33 cellular contexts compared by ENCODE assay signal in the genomic region with DNA sequence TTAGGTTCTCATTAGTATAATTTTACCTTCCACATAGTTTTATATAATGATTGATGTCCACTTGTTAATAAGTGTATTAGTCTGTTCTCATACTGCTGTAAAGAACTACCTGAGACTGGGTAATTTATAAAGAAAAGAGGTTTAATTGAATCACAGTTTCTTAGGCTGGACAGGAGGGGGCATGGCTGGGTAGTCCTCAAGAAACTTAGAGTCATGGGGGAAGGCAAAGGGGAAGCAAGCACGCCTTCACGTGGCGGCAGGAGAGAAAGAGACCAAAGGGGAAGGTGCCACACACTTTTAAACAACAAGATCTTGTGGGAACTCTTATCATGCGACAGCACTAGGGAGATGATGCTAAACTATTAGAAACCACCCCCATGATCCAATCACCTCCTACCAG.
"Had no signal": no experiment of that assay in that cellular context is flagged by ENCODE, and none has a peak within 500 bp of the region (broad histone marks: within the 10 kb centered on the region; RNA-seq: fewer than 3 reads in every experiment).

No MANE protein-coding gene starts in this region.

- H3K9ac ChIP-seq: parathyroid adenoma had no signal

- H3K27me3 ChIP-seq: brain microvascular endothelial cell, esophagus muscularis mucosa, foreskin keratinocyte, heart left ventricle, right atrium auricular region, uterus had no signal

- H3K9me3 Mint-ChIP-seq: activated CD4-positive, alpha-beta memory T cell treated with anti-CD3 and anti-CD28 coated beads, Interleukin-2, amount 10 ng/mL, durations not matched to agents 7 days and 5 days; activated CD4-positive, alpha-beta T cell treated with anti-CD3 and anti-CD28 coated beads, Interleukin-2, amount 10 ng/mL, durations not matched to agents 7 days and 5 days; activated naive CD4-positive, alpha-beta T cell treated with anti-CD3 and anti-CD28 coated beads, Interleukin-2, amount 10 ng/mL, durations not matched to agents 7 days and 5 days; activated naive CD8-positive, alpha-beta T cell treated with anti-CD3 and anti-CD28 coated beads, Interleukin-2, amount 10 ng/mL, durations not matched to agents 7 days and 5 days; activated T-cell treated with anti-CD3 and anti-CD28 coated beads, Interleukin-2, amount 50 U/mL, for 24 hours; naive thymus-derived CD8-positive, alpha-beta T cell; neural crest cell; stimulated activated memory B cell treated with anti-CD40 and anti-IgM and Interleukin-4, amounts not matched to agents 10 μg/mL and 1 μg/mL and 100 μg/mL, for 72 hours; stimulated activated naive CD8-positive, alpha-beta T cell treated with anti-CD3 and anti-CD28 coated beads, Interleukin-15, amount 100 ng/mL, for 72 hours; type B pancreatic cell had no signal

- FAIRE-seq: astrocyte, keratinocyte had no signal

- DNase-seq: activated CD4-positive, alpha-beta memory T cell treated with anti-CD3 and anti-CD28 coated beads, Interleukin-2, amount 10 ng/mL, durations not matched to agents 7 days and 5 days; activated CD4-positive, alpha-beta T cell treated with anti-CD3 and anti-CD28 coated beads for 1 hour; activated CD4-positive, alpha-beta T cell treated with anti-CD3 and anti-CD28 coated beads, Interleukin-2, amount 10 ng/mL, durations not matched to agents 7 days and 5 days; activated CD8-positive, alpha-beta memory T cell treated with anti-CD3 and anti-CD28 coated beads, Interleukin-2, amount 50 U/mL, for 48 hours; activated gamma-delta T cell; activated naive CD4-positive, alpha-beta T cell treated with anti-CD3 and anti-CD28 coated beads, Interleukin-2, amount 10 ng/mL, durations not matched to agents 7 days and 5 days; activated naive CD8-positive, alpha-beta T cell treated with anti-CD3 and anti-CD28 coated beads, Interleukin-2, amount 10 ng/mL, durations not matched to agents 7 days and 5 days; activated T-cell treated with anti-CD3 and anti-CD28 coated beads, Interleukin-2, amount 50 U/mL, for 24 hours; brain microvascular endothelial cell; caudate nucleus; foreskin keratinocyte; heart left ventricle; hypothalamus; left colon; midbrain; naive thymus-derived CD8-positive, alpha-beta T cell; occipital lobe; stimulated activated CD4-positive, alpha-beta T cell treated with anti-CD3 and anti-CD28 coated beads, Interleukin-1b, Interleukin-23, amount 100 ng/mL, for 48 hours; stimulated activated CD4-positive, alpha-beta T cell treated with anti-CD3 and anti-CD28 coated beads, Interleukin-4, amount 100 ng/mL, for 4 hours; stimulated activated CD8-positive, alpha-beta memory T cell treated with anti-CD3 and anti-CD28 coated beads, Interleukin-4, amount 100 ng/mL, for 48 hours; stimulated activated naive CD8-positive, alpha-beta T cell treated with anti-CD3 and anti-CD28 coated beads, Interleukin-15, amount 100 ng/mL, for 72 hours; substantia nigra; T-helper 1 cell; uterus had no signal

- H3K9me3 ChIP-seq: esophagus muscularis mucosa, heart left ventricle, right atrium auricular region, uterus had no signal

- H3K4me2 ChIP-seq: smooth muscle cell had no signal

- H3K27ac Mint-ChIP-seq: activated CD4-positive, alpha-beta memory T cell treated with anti-CD3 and anti-CD28 coated beads, Interleukin-2, amount 10 ng/mL, durations not matched to agents 7 days and 5 days; activated CD4-positive, alpha-beta T cell treated with anti-CD3 and anti-CD28 coated beads, Interleukin-2, amount 10 ng/mL, durations not matched to agents 7 days and 5 days; activated naive CD4-positive, alpha-beta T cell treated with anti-CD3 and anti-CD28 coated beads, Interleukin-2, amount 10 ng/mL, durations not matched to agents 7 days and 5 days; activated naive CD8-positive, alpha-beta T cell treated with anti-CD3 and anti-CD28 coated beads, Interleukin-2, amount 10 ng/mL, durations not matched to agents 7 days and 5 days; activated T-cell treated with anti-CD3 and anti-CD28 coated beads, Interleukin-2, amount 50 U/mL, for 24 hours; stimulated activated memory B cell treated with anti-CD40 and anti-IgM and Interleukin-4, amounts not matched to agents 10 μg/mL and 1 μg/mL and 100 μg/mL, for 72 hours; stimulated activated naive CD8-positive, alpha-beta T cell treated with anti-CD3 and anti-CD28 coated beads, Interleukin-15, amount 100 ng/mL, for 72 hours; type B pancreatic cell had no signal

- H3K4me3 Mint-ChIP-seq: activated CD4-positive, alpha-beta memory T cell treated with anti-CD3 and anti-CD28 coated beads, Interleukin-2, amount 10 ng/mL, durations not matched to agents 7 days and 5 days; activated CD4-positive, alpha-beta T cell treated with anti-CD3 and anti-CD28 coated beads, Interleukin-2, amount 10 ng/mL, durations not matched to agents 7 days and 5 days; activated naive CD4-positive, alpha-beta T cell treated with anti-CD3 and anti-CD28 coated beads, Interleukin-2, amount 10 ng/mL, durations not matched to agents 7 days and 5 days; activated naive CD8-positive, alpha-beta T cell treated with anti-CD3 and anti-CD28 coated beads, Interleukin-2, amount 10 ng/mL, durations not matched to agents 7 days and 5 days; activated T-cell treated with anti-CD3 and anti-CD28 coated beads, Interleukin-2, amount 50 U/mL, for 24 hours; naive thymus-derived CD8-positive, alpha-beta T cell; neural crest cell; stimulated activated memory B cell treated with anti-CD40 and anti-IgM and Interleukin-4, amounts not matched to agents 10 μg/mL and 1 μg/mL and 100 μg/mL, for 72 hours; stimulated activated naive CD8-positive, alpha-beta T cell treated with anti-CD3 and anti-CD28 coated beads, Interleukin-15, amount 100 ng/mL, for 72 hours; type B pancreatic cell had no signal

- ATAC-seq: foreskin keratinocyte; heart left ventricle; left colon; naive thymus-derived CD8-positive, alpha-beta T cell; stimulated activated memory B cell treated with anti-CD40 and anti-IgM and Interleukin-4, amounts not matched to agents 10 μg/mL and 1 μg/mL and 100 μg/mL, for 72 hours; stimulated activated naive CD8-positive, alpha-beta T cell treated with anti-CD3 and anti-CD28 coated beads, Interleukin-15, amount 100 ng/mL, for 72 hours had no signal

- H3K36me3 ChIP-seq: brain microvascular endothelial cell, uterus had no signal

- H2AFZ ChIP-seq: parathyroid adenoma had no signal

- H3K4me3 ChIP-seq: esophagus muscularis mucosa, heart left ventricle, right atrium auricular region, smooth muscle cell, uterus had no signal

- H3K27ac ChIP-seq: brain microvascular endothelial cell, esophagus muscularis mucosa, foreskin keratinocyte, heart left ventricle, parathyroid adenoma, right atrium auricular region, uterus had no signal

- H3K4me1 ChIP-seq: parathyroid adenoma, uterus had no signal

- H3K27me3 Mint-ChIP-seq: activated CD4-positive, alpha-beta memory T cell treated with anti-CD3 and anti-CD28 coated beads, Interleukin-2, amount 10 ng/mL, durations not matched to agents 7 days and 5 days; activated CD4-positive, alpha-beta T cell treated with anti-CD3 and anti-CD28 coated beads, Interleukin-2, amount 10 ng/mL, durations not matched to agents 7 days and 5 days; activated naive CD4-positive, alpha-beta T cell treated with anti-CD3 and anti-CD28 coated beads, Interleukin-2, amount 10 ng/mL, durations not matched to agents 7 days and 5 days; activated naive CD8-positive, alpha-beta T cell treated with anti-CD3 and anti-CD28 coated beads, Interleukin-2, amount 10 ng/mL, durations not matched to agents 7 days and 5 days; activated T-cell treated with anti-CD3 and anti-CD28 coated beads, Interleukin-2, amount 50 U/mL, for 24 hours; naive thymus-derived CD8-positive, alpha-beta T cell; stimulated activated memory B cell treated with anti-CD40 and anti-IgM and Interleukin-4, amounts not matched to agents 10 μg/mL and 1 μg/mL and 100 μg/mL, for 72 hours; stimulated activated naive CD8-positive, alpha-beta T cell treated with anti-CD3 and anti-CD28 coated beads, Interleukin-15, amount 100 ng/mL, for 72 hours; type B pancreatic cell had no signal

- H3K79me2 ChIP-seq: parathyroid adenoma had no signal
